In genomic region chr10:77726732-77727131, GRCh38 we compare ENCODE assay signal across 21 cellular contexts.
"Had no signal": no experiment of that assay in that cellular context is flagged by ENCODE, and none has a peak within 500 bp of the region (broad histone marks: within the 10 kb centered on the region; RNA-seq: fewer than 3 reads in every experiment).

No MANE protein-coding gene starts in this region.

- ATAC-seq: left colon; left ventricle myocardium superior; naive thymus-derived CD4-positive, alpha-beta T cell had no signal

- H3K4me1 Mint-ChIP-seq: naive thymus-derived CD4-positive, alpha-beta T cell had no signal

- H3K9me3 Mint-ChIP-seq: neural crest cell, type B pancreatic cell had no signal

- H3K4me1 ChIP-seq: right atrium auricular region, stomach had no signal

- H3K36me3 ChIP-seq: ovary, right atrium auricular region, sigmoid colon, stomach had no signal

- H3K27me3 ChIP-seq: hepatocyte, ovary, right atrium auricular region, sigmoid colon, stomach had no signal

- H3K4me3 Mint-ChIP-seq: naive thymus-derived CD4-positive, alpha-beta T cell; neural crest cell; type B pancreatic cell had no signal

- FAIRE-seq: kidney, urothelium cell line had no signal

- H3K27ac ChIP-seq: hepatocyte, ovary, right atrium auricular region, sigmoid colon, skin epidermis, stomach had no signal

- H3K4me3 ChIP-seq: hepatocyte, lung, ovary, right atrium auricular region, sigmoid colon, skin epidermis, stomach had no signal

- H3K27ac Mint-ChIP-seq: naive thymus-derived CD4-positive, alpha-beta T cell; type B pancreatic cell had no signal

- DNase-seq: effector memory CD4-positive, alpha-beta T cell; foreskin melanocyte; kidney; left colon; left ventricle myocardium superior; mesendoderm; naive thymus-derived CD4-positive, alpha-beta T cell; nucleus accumbens; ovary; sigmoid colon; stimulated activated CD4-positive, alpha-beta T cell treated with anti-CD3 and anti-CD28 coated beads, Interleukin-12 subunit alpha, Interleukin-12 subunit beta, amount 100 ng/mL, for 4 hours; stimulated activated naive CD4-positive, alpha-beta T cell; stomach; substantia nigra had no signal
